In genomic region chr3:144178607-144179006, GRCh38 we compare ENCODE assay signal across 31 cellular contexts.
"Had no signal": no experiment of that assay in that cellular context is flagged by ENCODE, and none has a peak within 500 bp of the region (broad histone marks: within the 10 kb centered on the region; RNA-seq: fewer than 3 reads in every experiment).

No MANE protein-coding gene starts in this region.

- H3K4me1 ChIP-seq: esophagus muscularis mucosa, foreskin keratinocyte, gastrocnemius medialis, heart right ventricle had no signal

- FAIRE-seq: astrocyte had no signal

- H3K9me3 ChIP-seq: esophagus muscularis mucosa, gastrocnemius medialis had no signal

- H3K36me3 ChIP-seq: brain microvascular endothelial cell, cardiac muscle cell, esophagus muscularis mucosa, gastrocnemius medialis, heart right ventricle had no signal

- H3K27ac ChIP-seq: brain microvascular endothelial cell, cardiac muscle cell, coronary artery, dorsolateral prefrontal cortex, esophagus muscularis mucosa, foreskin keratinocyte, gastrocnemius medialis, heart right ventricle, VCaP had no signal

- DNase-seq: activated CD4-positive, alpha-beta memory T cell treated with anti-CD3 and anti-CD28 coated beads, Interleukin-2, amount 10 ng/mL, durations not matched to agents 7 days and 5 days; activated CD4-positive, alpha-beta T cell treated with anti-CD3 and anti-CD28 coated beads for 1 hour; activated CD4-positive, alpha-beta T cell treated with anti-CD3 and anti-CD28 coated beads for 4 hours; activated CD4-positive, alpha-beta T cell treated with anti-CD3 and anti-CD28 coated beads, Interleukin-2, amount 10 ng/mL, durations not matched to agents 7 days and 5 days; activated CD4-positive, alpha-beta T cell treated with anti-CD3 and anti-CD28 coated beads, Interleukin-2, amount 50 U/mL, for 4 hours; activated CD8-positive, alpha-beta memory T cell treated with anti-CD3 and anti-CD28 coated beads, Interleukin-2, amount 50 U/mL, for 48 hours; activated effector memory CD4-positive, alpha-beta T cell treated with Interleukin-2 at 50 U/mL for 16 hours; activated gamma-delta T cell treated with Interleukin-2 at 50 U/mL for 16 hours; activated naive CD4-positive, alpha-beta T cell treated with anti-CD3 and anti-CD28 coated beads, Interleukin-2, amount 50 U/mL, for 16 hours; activated naive CD4-positive, alpha-beta T cell treated with Interleukin-2 at 50 U/mL for 16 hours; activated T-cell treated with anti-CD3 and anti-CD28 coated beads for 4 hours; activated T-cell treated with anti-CD3 and anti-CD28 coated beads, Interleukin-2, amount 50 U/mL, for 24 hours; activated T-cell treated with anti-CD3 and anti-CD28 coated beads, Interleukin-2, amount 50 U/mL, for 72 hours; amniotic stem cell; anterior cingulate cortex; brain microvascular endothelial cell; central memory CD4-positive, alpha-beta T cell; dorsolateral prefrontal cortex; effector memory CD4-positive, alpha-beta T cell; endodermal cell; erythroblast; gastrocnemius medialis; heart right ventricle; T-helper 2 cell had no signal

- H3K27me3 ChIP-seq: brain microvascular endothelial cell, cardiac muscle cell, dorsolateral prefrontal cortex, esophagus muscularis mucosa, foreskin keratinocyte, gastrocnemius medialis, heart right ventricle had no signal

- ATAC-seq: activated T-cell treated with anti-CD3 and anti-CD28 coated beads, Interleukin-2, amount 50 U/mL, for 72 hours; foreskin keratinocyte; gastrocnemius medialis; heart right ventricle; WTC11 had no signal

- H3K4me3 ChIP-seq: cardiac muscle cell, coronary artery, dorsolateral prefrontal cortex, esophagus muscularis mucosa, gastrocnemius medialis, heart right ventricle had no signal
